ENCODE assay signal across 3 cellular contexts in the genomic region with DNA sequence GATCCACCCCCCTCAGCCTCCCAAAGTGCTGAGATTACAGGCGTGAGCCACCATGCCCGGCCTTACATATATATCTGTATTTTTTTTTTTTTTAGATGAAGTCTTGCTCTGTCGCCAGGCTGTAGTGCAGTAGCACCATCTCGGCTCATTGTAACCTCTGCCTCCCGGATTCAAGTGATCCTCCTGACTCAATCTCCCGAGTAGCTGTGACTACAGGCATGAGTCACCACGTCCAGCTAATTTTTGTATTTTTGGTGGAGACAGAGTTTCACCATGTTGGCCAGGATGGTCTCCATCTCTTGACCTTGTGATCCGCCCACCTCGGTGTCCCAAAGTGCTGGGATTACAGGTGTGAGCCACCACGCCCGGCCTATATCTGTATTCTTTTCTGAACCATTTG.
TF ChIP-seq lines count a peak whose summit lies in the region.
"Not testable (repeated sequence)": the region's sequence is repeated elsewhere in the genome, so short reads cannot be mapped to it uniquely, and the experiment has no call there.

No MANE protein-coding gene starts in this region.

TF ChIP-seq in A549, 52 proteins besides CTCF, POLR2A, EP300 and RAD21:
- TF ChIP-seq FOSL2 (IDR thresholded peaks at IDR 0.05): not testable (repeated sequence)
- peak; percentile 29; the same call in 1 of the 2 replicates for TF ChIP-seq FOSL2 (CRISPR knock-in tag; IDR thresholded peaks at IDR 0.05)

TF ChIP-seq in IMR-90, 13 proteins besides CTCF, POLR2A, EP300 and RAD21:
- peak; percentile 42; the same call in 1 of the 2 replicates for TF ChIP-seq FOS (IDR thresholded peaks at IDR 0.05; ENCODE audit: low read depth, low read length)

TF ChIP-seq in endothelial cell of umbilical vein, 7 proteins besides CTCF, POLR2A, EP300 and RAD21:
- TF ChIP-seq FOS (IDR thresholded peaks at IDR 0.05; ENCODE audit: borderline replicate concordance, insufficient read depth, low read length): peak; percentile 8
